In genomic region chr13:27463500-27463899, GRCh38 we compare ENCODE assay signal across 19 cellular contexts. TPM values are rescaled to one million over a fixed set of nuclear protein-coding genes. Genes with fewer than 3 reads are reported as not detected.
DNase-seq lines count a peak whose midpoint lies in the region; ATAC-seq lines count a peak whose summit lies in the region.
"Had no signal": no experiment of that assay in that cellular context is flagged by ENCODE, and none has a peak within 500 bp of the region (broad histone marks: within the 10 kb centered on the region; RNA-seq: fewer than 3 reads in every experiment).

No MANE protein-coding gene starts in this region.

- no peak overlapping the region for H4K91ac ChIP-seq in neuronal stem cell (ENCODE audit: low read depth, low read length, poor library complexity)

- H3K4me2 ChIP-seq in Karpas-422 (ENCODE audit: low read depth, low read length, poor library complexity, severe bottlenecking) (no peak overlapping the region), neuronal stem cell (ENCODE audit: insufficient read depth, low read length, poor library complexity, severe bottlenecking) (no peak overlapping the region)

- H2BK120ac ChIP-seq in neuronal stem cell (ENCODE audit: low read depth, low read length), result no peak overlapping the region

- no peaks in the 10 kb centered on the region for H3K27me3 ChIP-seq in Karpas-422 (ENCODE audit: low read length)
- no peaks in the 10 kb centered on the region for H3K27me3 ChIP-seq in neuronal stem cell (ENCODE audit: control insufficient read depth in 3 of 3, insufficient read depth in 3 of 3, low read depth in 1 of 3, low read length in 3 of 3)
- H3K27me3 ChIP-seq: SJSA1 had no signal

- no peak overlapping the region for H3K4me3 ChIP-seq in Karpas-422 (ENCODE audit: low read length)
- H3K4me3 ChIP-seq in neuronal stem cell (ENCODE audit: low read length in 2 of 2), result no peak overlapping the region
- H3K4me3 ChIP-seq: SJSA1 had no signal

- H3K27ac ChIP-seq in Karpas-422 (ENCODE audit: low read length), result no peak overlapping the region
- no peak overlapping the region for H3K27ac ChIP-seq in neuronal stem cell (replicated peaks; ENCODE audit: low read length)
- H3K27ac ChIP-seq: SJSA1 had no signal

- no peaks in the 10 kb centered on the region for H4K20me1 ChIP-seq in Karpas-422 (ENCODE audit: insufficient read depth, low read depth, low read length)

- H3K9me3 ChIP-seq in Karpas-422 (ENCODE audit: low read length), result no peaks in the 10 kb centered on the region
- H3K9me3 ChIP-seq in neuronal stem cell (replicated peaks in 1 of 2; ENCODE audit: control insufficient read depth in 2 of 2, insufficient read depth in 1 of 2, low read depth in 1 of 2, low read length in 2 of 2), result peaks cover 0 to 1% of the 10 kb centered on the region in 2 donors
- H3K9me3 ChIP-seq: SJSA1 had no signal

- H3K4me1 ChIP-seq in Karpas-422 (ENCODE audit: low read length), result peaks cover 26% of the 10 kb centered on the region
- no peaks in the 10 kb centered on the region for H3K4me1 ChIP-seq in neuronal stem cell (ENCODE audit: control insufficient read depth in 2 of 2, insufficient read depth in 1 of 2, low read depth in 1 of 2, low read length in 2 of 2)
- H3K4me1 ChIP-seq: SJSA1 had no signal

- WGBS in neuronal stem cell (ENCODE audit: extremely low coverage in 2 of 2, insufficient read length in 2 of 2, insufficient replicate concordance in 1 of 2), 2 donors, result no CpG with 5 or more reads among the region's 6 CpGs

- DNase-seq in Right ventricle myocardium inferior (ENCODE audit: missing footprints) (no peak), Right ventricle myocardium superior (no peak), Karpas-422 (peak; percentile 64), neuronal stem cell (ENCODE audit: low spot score) (no peak), NCI-H187 treated with DMSO at 0.1 percent for 48 hours (lab: John Stamatoyannopoulos, UW) (no peak), UCSD-AML1 (lab: John Stamatoyannopoulos, UW; ENCODE audit: unreplicated experiment) (no peak)
- no peak for DNase-seq in effector memory CD8-positive, alpha-beta T cell
- no peak for DNase-seq in stimulated activated naive CD4-positive, alpha-beta T cell treated with Interleukin-2 at 50 U/mL for 16 hours (lab: John Stamatoyannopoulos, UW)
- DNase-seq: CD4-positive, alpha-beta memory T cell; DMS79 treated with DMSO at 0.1 percent for 48 hours; GF-D8; MM.1S; NCI-H1105 treated with DMSO at 0.1 percent for 48 hours; NCI-H187; NCI-H2171 treated with DMSO at 0.1 percent for 48 hours; NCI-H510A; NCI-H82 had no signal

- H3K27ac Mint-ChIP-seq in effector memory CD8-positive, alpha-beta T cell, result no peak overlapping the region
- H3K27ac Mint-ChIP-seq: B cell had no signal

- H3K14ac ChIP-seq in neuronal stem cell (ENCODE audit: low read length), result no peak overlapping the region

- H3K4ac ChIP-seq in neuronal stem cell (ENCODE audit: low read length), result no peak overlapping the region

- intact Hi-C loops in Right ventricle myocardium inferior (cut with DNase I), result loop anchor here (5.0 kb wide), 1 partner anchor 39 kb away; no protein-coding TSS in a partner anchor
- intact Hi-C loops in Right ventricle myocardium superior (cut with DNase I), result no loop called here

- peak overlapping the region; percentile 22 for H3K18ac ChIP-seq in neuronal stem cell (ENCODE audit: low read length)

- H2AFZ ChIP-seq in Karpas-422 (ENCODE audit: low read length) (no peak overlapping the region), neuronal stem cell (ENCODE audit: low read length) (peak overlapping the region; percentile 74)

- H2BK12ac ChIP-seq in neuronal stem cell (ENCODE audit: low read length), result no peak overlapping the region

- no peaks in the 10 kb centered on the region for H3K79me2 ChIP-seq in Karpas-422 (ENCODE audit: low read length)

- no peak overlapping the region for H4K8ac ChIP-seq in neuronal stem cell (ENCODE audit: low read depth, low read length)

- peaks cover 0 to 2% of the 10 kb centered on the region in 2 donors for H3K4me1 Mint-ChIP-seq in effector memory CD8-positive, alpha-beta T cell (ENCODE audit: low read depth in 2 of 2)

- no peaks in the 10 kb centered on the region for H3K9me2 ChIP-seq in Karpas-422 (replicated peaks; ENCODE audit: insufficient read depth, low read length)

- no peaks in the 10 kb centered on the region for H3K27me3 Mint-ChIP-seq in effector memory CD8-positive, alpha-beta T cell
- H3K27me3 Mint-ChIP-seq: B cell had no signal

- ATAC-seq in Right ventricle myocardium inferior, result peak; percentile 33
- no peak for ATAC-seq in Right ventricle myocardium superior (ENCODE audit: poor library complexity)
- ATAC-seq in effector memory CD8-positive, alpha-beta T cell (replicated peaks), result peak; percentile 59

- H2BK5ac ChIP-seq in neuronal stem cell (ENCODE audit: low read length), result no peak overlapping the region

- H3K23ac ChIP-seq in neuronal stem cell (ENCODE audit: low read depth, low read length, poor library complexity), result no peak overlapping the region

- no peaks in the 10 kb centered on the region for H3K79me1 ChIP-seq in neuronal stem cell (ENCODE audit: low read depth, low read length)

- no peak overlapping the region for H2AK5ac ChIP-seq in neuronal stem cell (ENCODE audit: low read depth, low read length)

- H3K4me3 Mint-ChIP-seq in effector memory CD8-positive, alpha-beta T cell, result no peak overlapping the region
- H3K4me3 Mint-ChIP-seq: B cell; CD4-positive, alpha-beta memory T cell had no signal

- no peak overlapping the region for H2BK15ac ChIP-seq in neuronal stem cell (ENCODE audit: low read length)

- H3K9me3 Mint-ChIP-seq in effector memory CD8-positive, alpha-beta T cell, result no peaks in the 10 kb centered on the region

- H3K9ac ChIP-seq in Karpas-422 (ENCODE audit: low read length), result 0 out of 2 replicates have a peak overlapping the region, but pooled peaks have one; percentile 10
- peak overlapping the region; percentile 25 for H3K9ac ChIP-seq in neuronal stem cell (ENCODE audit: low read depth, low read length, poor library complexity)

- H3K36me3 ChIP-seq in Karpas-422 (ENCODE audit: insufficient read depth, low read length) (no peaks in the 10 kb centered on the region), neuronal stem cell (replicated peaks in 1 of 2; ENCODE audit: control insufficient read depth in 2 of 2, insufficient read depth in 2 of 2, low read length in 2 of 2) (no peaks in the 10 kb centered on the region)
- H3K36me3 ChIP-seq: SJSA1 had no signal

- H3K36me3 Mint-ChIP-seq in effector memory CD8-positive, alpha-beta T cell (ENCODE audit: insufficient read depth), result no peaks in the 10 kb centered on the region
- H3K36me3 Mint-ChIP-seq: CD4-positive, alpha-beta memory T cell had no signal

RNA-seq across cellular contexts. Expression of gene MTIF3, which starts 13.1 kb away (rescaled TPM):
- 185 TPM for total RNA-seq in Right ventricle myocardium inferior
- 189 TPM for total RNA-seq in Right ventricle myocardium superior
- total RNA-seq in Karpas-422 (2014; rRNA removed; shearing (Covaris generic); ENCODE audit: low replicate concordance), result 44.9 and 48.6 TPM in 2 replicates
- polyA plus RNA-seq in neuronal stem cell (2013, experiment 1 of 2), result 80.3 TPM
- polyA plus RNA-seq in neuronal stem cell (2013, experiment 2 of 2), result 80.7 TPM

RNA-seq across cellular contexts. Expression of gene GTF3A, which starts 39.1 kb away (rescaled TPM):
- total RNA-seq in Right ventricle myocardium inferior (235 TPM), Right ventricle myocardium superior (211 TPM)
- 357 and 373 TPM in 2 replicates for total RNA-seq in Karpas-422 (2014; rRNA removed; shearing (Covaris generic); ENCODE audit: low replicate concordance)
- 99.1 TPM for polyA plus RNA-seq in neuronal stem cell (2013, experiment 1 of 2)
- 101 TPM for polyA plus RNA-seq in neuronal stem cell (2013, experiment 2 of 2)
